ENCODE assay signal across 26 cellular contexts in genomic region chr1:74753104-74753503, GRCh38.
"Had no signal": no experiment of that assay in that cellular context is flagged by ENCODE, and none has a peak within 500 bp of the region (broad histone marks: within the 10 kb centered on the region; RNA-seq: fewer than 3 reads in every experiment).

No MANE protein-coding gene starts in this region.

- H3K9me3 ChIP-seq: MG63 had no signal

- ATAC-seq: activated CD8-positive, alpha-beta T cell treated with anti-CD3 and anti-CD28 coated beads, Interleukin-2, amount 10 ng/mL, durations not matched to agents 7 days and 5 days had no signal

- H3K27me3 Mint-ChIP-seq: activated naive CD4-positive, alpha-beta T cell treated with anti-CD3 and anti-CD28 coated beads, Interleukin-2, amount 50 U/mL, for 24 hours had no signal

- H3K27me3 ChIP-seq: brain microvascular endothelial cell, cardiac muscle cell, MG63 had no signal

- H3K27ac ChIP-seq: brain microvascular endothelial cell, cardiac muscle cell, SK-N-MC had no signal

- H3K4me3 Mint-ChIP-seq: activated CD8-positive, alpha-beta T cell treated with anti-CD3 and anti-CD28 coated beads, Interleukin-2, amount 10 ng/mL, durations not matched to agents 7 days and 5 days; activated naive CD4-positive, alpha-beta T cell treated with anti-CD3 and anti-CD28 coated beads, Interleukin-2, amount 50 U/mL, for 24 hours; activated T-helper 1 cell treated with anti-CD3 and anti-CD28 coated beads, Interleukin-12 subunit alpha, Interleukin-12 subunit beta, Interleukin-2, Interleukin-4 antibody, amounts not matched to agents 30 ng/mL and 10 ng/mL and 1 ng/mL, durations not matched to agents 14 hours and 24 hours and 36 hours; T-helper 2 cell treated with Interferon-gamma antibody and Interleukin-4, amounts not matched to agents 5 μg/mL and 100 μg/mL, for 36 hours had no signal

- H3K4me3 ChIP-seq: cardiac muscle cell, MG63, SK-N-MC had no signal

- H3K27ac Mint-ChIP-seq: activated CD8-positive, alpha-beta T cell treated with anti-CD3 and anti-CD28 coated beads, Interleukin-2, amount 10 ng/mL, durations not matched to agents 7 days and 5 days; activated naive CD4-positive, alpha-beta T cell treated with anti-CD3 and anti-CD28 coated beads, Interleukin-2, amount 50 U/mL, for 24 hours; T-helper 2 cell treated with Interferon-gamma antibody and Interleukin-4, amounts not matched to agents 5 μg/mL and 100 μg/mL, for 36 hours had no signal

- DNase-seq: activated CD4-positive, alpha-beta T cell treated with anti-CD3 and anti-CD28 coated beads for 48 hours; activated CD4-positive, alpha-beta T cell treated with anti-CD3 and anti-CD28 coated beads, Interleukin-2, amount 50 U/mL, for 4 hours; activated CD4-positive, CD25-positive, alpha-beta regulatory T cell treated with anti-CD3 and anti-CD28 coated beads, Interleukin-2, amount 50 U/mL, for 72 hours; activated CD8-positive, alpha-beta memory T cell treated with anti-CD3 and anti-CD28 coated beads, Interleukin-2, amount 50 U/mL, for 48 hours; activated CD8-positive, alpha-beta T cell treated with anti-CD3 and anti-CD28 coated beads, Interleukin-2, amount 10 ng/mL, durations not matched to agents 7 days and 5 days; activated effector memory CD4-positive, alpha-beta T cell treated with Interleukin-2 at 50 U/mL for 16 hours; activated naive CD4-positive, alpha-beta T cell; activated T-cell treated with anti-CD3 and anti-CD28 coated beads, Interleukin-2, amount 50 U/mL, for 1 hour; brain microvascular endothelial cell; MG63; MV-4-11; NCI-H1092 treated with DMSO at 0.1 percent for 48 hours; NCI-H1417 treated with DMSO at 0.1 percent for 48 hours; NCI-H1694 treated with DMSO at 0.1 percent for 48 hours; NCI-H2029 treated with DMSO at 0.1 percent for 48 hours; NCI-H345; NCI-H510A; NCI-H526 treated with DMSO at 0.1 percent for 48 hours; NK-92 treated with Interleukin-12 subunit alpha and Interleukin-12 subunit beta, amount 100 ng/mL, for 24 hours; SHP77; T-helper 1 cell had no signal
